8 cellular contexts compared by ENCODE assay signal in the genomic region with DNA sequence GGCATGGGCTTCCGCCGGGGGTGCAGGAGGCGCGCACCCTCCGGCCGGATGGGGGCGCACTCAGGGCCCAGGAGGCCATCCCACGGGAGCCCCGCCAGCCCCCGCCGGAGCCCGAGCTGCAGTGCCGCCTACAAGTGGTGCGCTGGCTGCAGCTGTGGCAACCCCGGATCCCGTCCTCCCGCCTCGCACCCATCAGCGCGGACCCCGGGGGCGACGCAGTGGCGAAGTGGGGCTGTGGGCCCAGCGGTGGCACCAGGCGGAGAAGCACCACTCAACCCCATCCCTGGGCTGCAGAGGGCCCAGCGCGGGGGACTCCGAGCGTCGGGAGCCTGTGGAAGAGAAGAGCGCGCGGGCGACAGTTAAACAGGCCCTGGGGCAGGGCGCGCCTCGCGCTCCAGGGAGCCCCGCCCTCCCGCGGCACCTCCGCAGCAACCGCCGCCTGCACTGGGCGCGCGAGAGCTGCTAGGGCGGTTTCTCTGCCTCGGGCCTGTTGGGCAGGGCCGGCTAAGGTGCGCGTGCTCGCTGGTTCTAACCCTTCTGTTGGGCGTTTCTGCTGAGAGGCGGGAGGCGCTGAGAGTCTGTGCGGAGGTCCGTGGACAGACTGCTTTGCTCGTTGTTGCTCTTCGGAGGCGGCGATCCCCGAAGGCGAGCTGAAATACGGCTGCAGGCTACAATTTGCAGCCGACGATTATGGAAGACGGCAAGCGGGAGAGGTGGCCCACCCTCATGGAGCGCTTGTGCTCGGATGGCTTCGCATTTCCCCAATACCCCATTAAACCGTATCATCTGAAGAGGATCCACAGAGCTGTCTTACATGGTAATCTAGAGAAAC. TPM values are rescaled to one million over a fixed set of nuclear protein-coding genes. Genes with fewer than 3 reads are reported as not detected.
DNase-seq lines count a peak whose midpoint lies in the region; ATAC-seq, FAIRE-seq and TF ChIP-seq lines count a peak whose summit lies in the region.
"Not testable (repeated sequence)": the region's sequence is repeated elsewhere in the genome, so short reads cannot be mapped to it uniquely, and the experiment has no call there.

A gene (plus strand): TSS at position 104 of the 832 bp plus-strand sequence. CDS start 587 bp downstream, at position 691.

- not testable (repeated sequence) for H4K20me1 ChIP-seq in GM23338 (replicated peaks; ENCODE audit: insufficient read depth)

- peak; percentile 70 for ATAC-seq in GM23338

- H3K79me2 ChIP-seq in GM23338 (replicated peaks; ENCODE audit: insufficient read depth), result not testable (repeated sequence)

- H3K27ac Mint-ChIP-seq in GM23338, result peak within 1 kb of the TSS; percentile 56; the same call in 1 of the 2 replicates

- H3K4me3 ChIP-seq in GM12864 (ENCODE audit: low read depth, low read length), result peak within 1 kb of the TSS; percentile 78
- H3K4me3 ChIP-seq in GM23338, result peak within 1 kb of the TSS; percentile 65
- peak within 1 kb of the TSS; percentile 81 for H3K4me3 ChIP-seq in HUES64 (ENCODE audit: low read length)
- H3K4me3 ChIP-seq in bronchial epithelial cell (ENCODE audit: low read depth, low read length), result peak within 1 kb of the TSS; percentile 64
- H3K4me3 ChIP-seq in iPS DF 6.9 (ENCODE audit: low read length), result peak within 1 kb of the TSS; percentile 81; the same call in 1 of the 2 replicates
- peak within 1 kb of the TSS; percentile 60 to 75 for H3K4me3 ChIP-seq in prostate gland
- peak within 1 kb of the TSS; percentile 72 for H3K4me3 ChIP-seq in suprapubic skin

- not testable (repeated sequence) for FAIRE-seq in bronchial epithelial cell (lab: Jason Lieb, UNC)

- H3K36me3 Mint-ChIP-seq in GM23338 (ENCODE audit: low read depth), result not testable (repeated sequence)

- TF ChIP-seq CTCF in GM12864 (IDR thresholded peaks at IDR 0.05; ENCODE audit: low read depth, low read length, missing control alignments) (peak; percentile 55), GM23338 (conservative IDR thresholded peaks at IDR 0.05; ENCODE audit: low read depth in 2 of 2) (peak in 1 of 2 experiments; percentile 65; a peak in 3 of 4 replicates), bronchial epithelial cell (IDR thresholded peaks at IDR 0.05; ENCODE audit: insufficient read depth, low read length, severe bottlenecking) (peak; percentile 53), prostate gland (IDR thresholded peaks at IDR 0.05) (peak in 2 of 4 experiments; percentile 66 to 73), suprapubic skin (IDR thresholded peaks at IDR 0.05) (peak in 1 of 2 donors; percentile 65)

- H3K9me2 ChIP-seq in GM23338 (ENCODE audit: insufficient read depth), result not testable (repeated sequence)

- not testable (repeated sequence) for H3K9me3 ChIP-seq in HUES64 (ENCODE audit: insufficient read depth, low read depth, low read length); iPS DF 6.9 (ENCODE audit: control insufficient read depth, insufficient read depth, low read length); prostate gland; suprapubic skin

- H3K9me3 Mint-ChIP-seq in GM23338, result not testable (repeated sequence)

- H3K4me2 ChIP-seq in GM23338, result peak within 1 kb of the TSS; percentile 72

- not testable (repeated sequence) for H3F3A ChIP-seq in GM23338 (replicated peaks; ENCODE audit: low read depth)

- H3K27ac ChIP-seq in GM23338 (ENCODE audit: low read depth); HUES64 (ENCODE audit: low read depth, low read length); iPS DF 6.9 (ENCODE audit: low read length): not testable (repeated sequence)
- H3K27ac ChIP-seq in prostate gland (peak within 1 kb of the TSS; percentile 91 to 92), suprapubic skin (peak within 1 kb of the TSS; percentile 92)

- not testable (repeated sequence) for H3K27me3 Mint-ChIP-seq in GM23338 (ENCODE audit: insufficient read depth, low read depth, poor library complexity)

- H3K36me3 ChIP-seq in GM23338 (ENCODE audit: insufficient read depth); HUES64 (ENCODE audit: insufficient read depth, low read length); bronchial epithelial cell (ENCODE audit: control insufficient read depth, insufficient read depth, low read length); iPS DF 6.9 (ENCODE audit: control insufficient read depth, insufficient read depth, low read length); prostate gland; suprapubic skin: not testable (repeated sequence)

- peak within 1 kb of the TSS; percentile 64 for H3K9ac ChIP-seq in HUES64 (ENCODE audit: low read depth, low read length)

- not testable (repeated sequence) for H3K4me1 Mint-ChIP-seq in GM23338

- not testable (repeated sequence) for H3K4me1 ChIP-seq in GM23338 (ENCODE audit: insufficient read depth); HUES64 (ENCODE audit: insufficient read depth, low read length); iPS DF 6.9 (ENCODE audit: control insufficient read depth, insufficient read depth, low read length); prostate gland (replicated peaks); suprapubic skin

- not testable (repeated sequence) for H3K27me3 ChIP-seq in GM23338 (ENCODE audit: insufficient read depth); HUES64 (ENCODE audit: insufficient read depth, low read length); bronchial epithelial cell (ENCODE audit: control insufficient read depth, insufficient read depth, low read length); iPS DF 6.9 (ENCODE audit: control insufficient read depth, insufficient read depth, low read length); prostate gland (replicated peaks; ENCODE audit: insufficient read depth); suprapubic skin

- not testable (repeated sequence) for TF ChIP-seq EP300 in suprapubic skin (IDR thresholded peaks at IDR 0.05)

- peak within 1 kb of the TSS; percentile 96 for H3K4me3 Mint-ChIP-seq in GM23338

- peak within 1 kb of the TSS; percentile 86; the same call in 1 of the 2 replicates for H2AFZ ChIP-seq in GM23338

- intact Hi-C loops in prostate gland (cut with DNase I), result not testable (repeated sequence)

- under 1% methylated on average over 46 of the region's 74 CpGs for WGBS in HUES64
- no CpG with 5 or more reads among the region's 74 CpGs for WGBS in iPS DF 6.9 (ENCODE audit: insufficient coverage, insufficient read length)
- WGBS in prostate gland, result under 1% methylated on average over 41 of the region's 74 CpGs
- 0% methylated on average over 3 of the region's 74 CpGs for WGBS in suprapubic skin

- DNase-seq in GM12864 (ENCODE audit: low read depth) (peak; percentile 38), GM23338 (ENCODE audit: low spot score) (peak; percentile 70), bronchial epithelial cell (ENCODE audit: low read depth) (peak; percentile 49), prostate gland (ENCODE audit: low spot score) (peak; percentile 71), suprapubic skin (ENCODE audit: low spot score in 2 of 2) (peak; percentile 85 to 91)
- peak; percentile 77 to 85 for DNase-seq in activated CD4-positive, alpha-beta T cell treated with anti-CD3 and anti-CD28 coated beads for 4 hours
- not testable (repeated sequence) for DNase-seq in iPS DF 6.9 (ENCODE audit: low read depth, low spot score)

- peak; percentile 38 for TF ChIP-seq POLR2A in prostate gland (IDR thresholded peaks at IDR 0.05)
- not testable (repeated sequence) for TF ChIP-seq POLR2A in suprapubic skin (IDR thresholded peaks at IDR 0.05)

RNA-seq across cellular contexts. Expression of the gene that starts here (rescaled TPM):
- total RNA-seq in GM23338 (2014; rRNA removed; shearing (Covaris generic)), result 15.0 and 21.8 TPM in 2 replicates
- 8.2 and 10.7 TPM in 2 replicates for polyA plus RNA-seq in GM23338 (2016; fragmentation: Nextera tagmentation; extraction: Ambion mirVana)
- polyA plus RNA-seq in HUES64 (2013, experiment 1 of 2), result 2.1 TPM
- 6.7 TPM for polyA plus RNA-seq in HUES64 (2013, experiment 2 of 2)
- total RNA-seq in bronchial epithelial cell (11.0 and 14.0 TPM in 2 replicates), prostate gland (10 to 100 TPM; 16.3 to 26.2 TPM), suprapubic skin (10 to 100 TPM; 13.0 to 54.8 (median 20.4) TPM)
